In the genomic region with DNA sequence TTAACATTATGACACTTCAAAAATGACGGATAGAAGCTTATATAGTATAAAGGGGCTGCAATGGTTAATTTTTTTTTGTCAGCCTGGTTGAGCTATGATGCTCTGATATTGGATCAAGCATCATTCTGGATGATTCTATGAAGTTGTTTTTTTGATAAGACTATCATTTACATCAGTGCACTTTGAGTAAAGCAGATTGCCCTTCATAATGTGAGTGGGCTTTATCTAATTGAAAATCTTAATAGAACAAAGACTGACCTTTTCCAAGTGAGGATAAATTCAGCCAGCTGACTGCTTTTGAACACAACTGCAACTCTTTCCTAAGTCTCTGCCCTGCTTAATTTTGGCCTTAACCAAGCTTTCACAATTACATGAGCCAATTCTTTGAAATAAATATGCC, we compare ENCODE assay signal across 24 cellular contexts.
"Had no signal": no experiment of that assay in that cellular context is flagged by ENCODE, and none has a peak within 500 bp of the region (broad histone marks: within the 10 kb centered on the region; RNA-seq: fewer than 3 reads in every experiment).

No MANE protein-coding gene starts in this region.

- H3K36me3 ChIP-seq: colonic mucosa, esophagus muscularis mucosa, esophagus squamous epithelium, gastrocnemius medialis, gastroesophageal sphincter, heart left ventricle, heart right ventricle had no signal

- ATAC-seq: effector memory CD8-positive, alpha-beta T cell; esophagus mucosa; foreskin keratinocyte; gastrocnemius medialis; gastroesophageal sphincter; heart left ventricle; heart right ventricle had no signal

- H3K9me3 ChIP-seq: colonic mucosa, esophagus muscularis mucosa, gastrocnemius medialis, gastroesophageal sphincter had no signal

- H3K4me1 ChIP-seq: colonic mucosa, esophagus muscularis mucosa, esophagus squamous epithelium, foreskin keratinocyte, gastrocnemius medialis, gastroesophageal sphincter, heart left ventricle, heart right ventricle had no signal

- H3K27me3 ChIP-seq: colonic mucosa, dorsolateral prefrontal cortex, esophagus muscularis mucosa, esophagus squamous epithelium, foreskin keratinocyte, gastrocnemius medialis, gastroesophageal sphincter, heart left ventricle, heart right ventricle had no signal

- H3K27ac ChIP-seq: colonic mucosa, coronary artery, dorsolateral prefrontal cortex, epithelial cell of prostate, esophagus muscularis mucosa, esophagus squamous epithelium, foreskin keratinocyte, gastrocnemius medialis, gastroesophageal sphincter, heart left ventricle, heart right ventricle had no signal

- H3K4me3 ChIP-seq: colonic mucosa, coronary artery, dorsolateral prefrontal cortex, esophagus muscularis mucosa, esophagus squamous epithelium, gastrocnemius medialis, gastroesophageal sphincter, heart left ventricle, heart right ventricle had no signal

- DNase-seq: colonic mucosa; cortex of kidney; dermis blood vessel endothelial cell; dorsolateral prefrontal cortex; effector CD4-positive, alpha-beta T cell; effector CD8-positive, alpha-beta T cell; effector memory CD4-positive, alpha-beta T cell; effector memory CD8-positive, alpha-beta T cell; endodermal cell; erythroblast; esophagus squamous epithelium; foreskin fibroblast; foreskin keratinocyte; foreskin melanocyte; gastrocnemius medialis; glutamatergic neuron; head of caudate nucleus; heart left ventricle; heart right ventricle had no signal
